Comparison of ENCODE assay signal across 24 cellular contexts in the genomic region with DNA sequence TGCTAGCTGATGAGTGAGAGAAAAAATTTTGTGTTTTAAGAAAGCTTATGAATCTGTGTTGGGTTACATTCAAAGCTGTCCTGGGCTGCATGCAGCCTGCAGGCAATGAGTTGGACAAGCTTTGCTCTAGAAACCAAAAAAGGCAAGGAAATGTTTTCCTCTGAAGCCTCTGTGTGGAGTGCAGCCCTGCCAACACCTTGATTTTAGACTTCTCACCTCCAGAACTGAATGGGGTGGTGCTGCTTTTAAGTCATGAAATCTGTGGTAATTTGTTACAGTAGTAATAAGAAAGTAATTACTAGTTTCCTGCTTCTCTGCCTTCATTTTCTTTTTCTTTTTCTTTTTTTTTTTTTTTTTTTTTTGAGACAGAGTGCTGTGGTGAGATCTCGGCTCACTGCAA. TPM values are rescaled to one million over a fixed set of nuclear protein-coding genes. Genes with fewer than 3 reads are reported as not detected.
DNase-seq lines count a peak whose midpoint lies in the region; ATAC-seq and TF ChIP-seq lines count a peak whose summit lies in the region.
"Had no signal": no experiment of that assay in that cellular context is flagged by ENCODE, and none has a peak within 500 bp of the region (broad histone marks: within the 10 kb centered on the region; RNA-seq: fewer than 3 reads in every experiment).

No MANE protein-coding gene starts in this region.

- no peak overlapping the region for H2AFZ ChIP-seq in PC-9
- H2AFZ ChIP-seq: hepatocyte, parathyroid adenoma had no signal

- peak overlapping the region; percentile 32 for H3K27ac Mint-ChIP-seq in activated CD4-positive, alpha-beta memory T cell treated with anti-CD3 and anti-CD28 coated beads, Interleukin-2, amount 10 ng/mL, durations not matched to agents 7 days and 5 days
- peak overlapping the region; percentile 52 for H3K27ac Mint-ChIP-seq in activated naive CD8-positive, alpha-beta T cell treated with anti-CD3 and anti-CD28 coated beads, Interleukin-2, amount 50 U/mL, for 24 hours
- H3K27ac Mint-ChIP-seq in stimulated activated naive CD8-positive, alpha-beta T cell treated with anti-CD3 and anti-CD28 coated beads, Interleukin-15, amount 100 ng/mL, for 72 hours = peak overlapping the region; percentile 59 to 90
- H3K27ac Mint-ChIP-seq: mesothelial cell of epicardium; stimulated activated naive B cell treated with anti-CD40 and anti-IgM and Interleukin-4, amounts not matched to agents 10 μg/mL and 1 μg/mL and 100 μg/mL, for 72 hours had no signal

- POLR2A ChIA-PET in activated CD4-positive, alpha-beta memory T cell treated with anti-CD3 and anti-CD28 coated beads, Interleukin-2, amount 10 ng/mL, durations not matched to agents 7 days and 5 days (lab: Charles Lee) = interaction anchor here (1.2 to 4.5 kb wide), 7 partner anchors 19 to 112 kb away, joined by 3 to 28 read pairs (median 4); partner anchors contain the start of gene CYTIP
- POLR2A ChIA-PET in PC-9 (lab: Charles Lee; ENCODE audit: unreplicated experiment) = no interaction called here
- POLR2A ChIA-PET in HEK293T (lab: Yijun Ruan, JAX) = no interaction called here

- H3K36me3 Mint-ChIP-seq in activated CD4-positive, alpha-beta memory T cell treated with anti-CD3 and anti-CD28 coated beads, Interleukin-2, amount 10 ng/mL, durations not matched to agents 7 days and 5 days (ENCODE audit: low read depth) = peaks cover 10% of the 10 kb centered on the region
- no peaks in the 10 kb centered on the region for H3K36me3 Mint-ChIP-seq in activated naive CD8-positive, alpha-beta T cell treated with anti-CD3 and anti-CD28 coated beads, Interleukin-2, amount 50 U/mL, for 24 hours (ENCODE audit: low read depth)
- H3K36me3 Mint-ChIP-seq: mesothelial cell of epicardium had no signal

- H3K9me3 Mint-ChIP-seq in activated CD4-positive, alpha-beta memory T cell treated with anti-CD3 and anti-CD28 coated beads, Interleukin-2, amount 10 ng/mL, durations not matched to agents 7 days and 5 days = no peaks in the 10 kb centered on the region
- H3K9me3 Mint-ChIP-seq in activated naive CD8-positive, alpha-beta T cell treated with anti-CD3 and anti-CD28 coated beads, Interleukin-2, amount 50 U/mL, for 24 hours = no peaks in the 10 kb centered on the region
- no peaks in the 10 kb centered on the region for H3K9me3 Mint-ChIP-seq in stimulated activated naive CD8-positive, alpha-beta T cell treated with anti-CD3 and anti-CD28 coated beads, Interleukin-15, amount 100 ng/mL, for 72 hours
- H3K9me3 Mint-ChIP-seq: mesothelial cell of epicardium; stimulated activated naive B cell treated with anti-CD40 and anti-IgM and Interleukin-4, amounts not matched to agents 10 μg/mL and 1 μg/mL and 100 μg/mL, for 72 hours had no signal

- H3K36me3 ChIP-seq in PC-9 (ENCODE audit: low read depth) = no peaks in the 10 kb centered on the region
- H3K36me3 ChIP-seq: HAP-1, left lung, MG63, right lobe of liver, SJCRH30, thyroid gland had no signal

- H3K4me1 Mint-ChIP-seq in activated CD4-positive, alpha-beta memory T cell treated with anti-CD3 and anti-CD28 coated beads, Interleukin-2, amount 10 ng/mL, durations not matched to agents 7 days and 5 days = peaks cover 64% of the 10 kb centered on the region
- H3K4me1 Mint-ChIP-seq in activated naive CD8-positive, alpha-beta T cell treated with anti-CD3 and anti-CD28 coated beads, Interleukin-2, amount 50 U/mL, for 24 hours = peaks cover 84% of the 10 kb centered on the region
- peaks cover 92% of the 10 kb centered on the region for H3K4me1 Mint-ChIP-seq in stimulated activated naive CD8-positive, alpha-beta T cell treated with anti-CD3 and anti-CD28 coated beads, Interleukin-15, amount 100 ng/mL, for 72 hours

- H3F3A ChIP-seq in PC-9 (ENCODE audit: insufficient read depth, low read depth) = no peaks in the 10 kb centered on the region

- H3K27me3 Mint-ChIP-seq in activated CD4-positive, alpha-beta memory T cell treated with anti-CD3 and anti-CD28 coated beads, Interleukin-2, amount 10 ng/mL, durations not matched to agents 7 days and 5 days = no peaks in the 10 kb centered on the region
- no peaks in the 10 kb centered on the region for H3K27me3 Mint-ChIP-seq in activated naive CD8-positive, alpha-beta T cell treated with anti-CD3 and anti-CD28 coated beads, Interleukin-2, amount 50 U/mL, for 24 hours
- H3K27me3 Mint-ChIP-seq in stimulated activated naive CD8-positive, alpha-beta T cell treated with anti-CD3 and anti-CD28 coated beads, Interleukin-15, amount 100 ng/mL, for 72 hours = no peaks in the 10 kb centered on the region
- H3K27me3 Mint-ChIP-seq: stimulated activated naive B cell treated with anti-CD40 and anti-IgM and Interleukin-4, amounts not matched to agents 10 μg/mL and 1 μg/mL and 100 μg/mL, for 72 hours had no signal

- H3K4me3 ChIP-seq in PC-9 = no peak overlapping the region
- H3K4me3 ChIP-seq: HAP-1, hepatocyte, left lung, MG63, right lobe of liver, SJCRH30, thyroid gland had no signal

- H4K20me1 ChIP-seq in PC-9 (ENCODE audit: insufficient read depth) = no peaks in the 10 kb centered on the region

- H3K27ac ChIP-seq in PC-9 = no peak overlapping the region
- H3K27ac ChIP-seq: foreskin keratinocyte, hepatocyte, left lung, parathyroid adenoma, right lobe of liver, SJCRH30, thyroid gland had no signal

- no peaks in the 10 kb centered on the region for H3K9me3 ChIP-seq in PC-9 (ENCODE audit: insufficient read depth, low read depth)
- H3K9me3 ChIP-seq: HAP-1, left lung, MG63, right lobe of liver, SJCRH30, thyroid gland had no signal

- no peaks in the 10 kb centered on the region for H3K27me3 ChIP-seq in PC-9 (ENCODE audit: insufficient read depth, low read depth)
- H3K27me3 ChIP-seq: foreskin keratinocyte, hepatocyte, left lung, MG63, right lobe of liver, SJCRH30, thyroid gland had no signal

- BruUV-seq in PC-9 (replicated peaks; lab: Mats Ljungman, UMichigan) = no TSS peak

- ATAC-seq in activated naive CD8-positive, alpha-beta T cell treated with anti-CD3 and anti-CD28 coated beads, Interleukin-2, amount 50 U/mL, for 24 hours = no peak
- peak; percentile 46 for ATAC-seq in stimulated activated naive CD8-positive, alpha-beta T cell treated with anti-CD3 and anti-CD28 coated beads, Interleukin-15, amount 100 ng/mL, for 72 hours
- ATAC-seq: foreskin keratinocyte; left lung; right lobe of liver; stimulated activated naive B cell treated with anti-CD40 and anti-IgM and Interleukin-4, amounts not matched to agents 10 μg/mL and 1 μg/mL and 100 μg/mL, for 72 hours had no signal

- H3K4me3 Mint-ChIP-seq in activated CD4-positive, alpha-beta memory T cell treated with anti-CD3 and anti-CD28 coated beads, Interleukin-2, amount 10 ng/mL, durations not matched to agents 7 days and 5 days = no peak overlapping the region
- peak overlapping the region; percentile 0 for H3K4me3 Mint-ChIP-seq in activated naive CD8-positive, alpha-beta T cell treated with anti-CD3 and anti-CD28 coated beads, Interleukin-2, amount 50 U/mL, for 24 hours
- H3K4me3 Mint-ChIP-seq in stimulated activated naive CD8-positive, alpha-beta T cell treated with anti-CD3 and anti-CD28 coated beads, Interleukin-15, amount 100 ng/mL, for 72 hours = peak overlapping the region; percentile 56 to 73
- H3K4me3 Mint-ChIP-seq: mesothelial cell of epicardium; stimulated activated naive B cell treated with anti-CD40 and anti-IgM and Interleukin-4, amounts not matched to agents 10 μg/mL and 1 μg/mL and 100 μg/mL, for 72 hours had no signal

- H3K79me2 ChIP-seq in PC-9 (ENCODE audit: low read depth) = no peaks in the 10 kb centered on the region
- H3K79me2 ChIP-seq: hepatocyte, parathyroid adenoma had no signal

- CTCF ChIA-PET in activated CD4-positive, alpha-beta memory T cell treated with anti-CD3 and anti-CD28 coated beads, Interleukin-2, amount 10 ng/mL, durations not matched to agents 7 days and 5 days (lab: Charles Lee) = interaction anchor here (0.6 to 1.6 kb wide), 8 partner anchors 29 to 162 kb away, joined by 3 to 5 read pairs (median 3); no protein-coding TSS in a partner anchor
- CTCF ChIA-PET in PC-9 (lab: Charles Lee) = no interaction called here
- CTCF ChIA-PET in HEK293T (lab: Yijun Ruan, JAX) = no interaction called here

- DNase-seq in stimulated activated CD4-positive, alpha-beta T cell treated with anti-CD3 and anti-CD28 coated beads, Interleukin-1b, Interleukin-23, amount 100 ng/mL, for 48 hours = peak; percentile 24
- no peak for DNase-seq in stimulated activated CD4-positive, alpha-beta T cell treated with anti-CD3 and anti-CD28 coated beads, Interleukin-4, amount 100 ng/mL, for 1 hour
- no peak for DNase-seq in activated CD4-positive, alpha-beta memory T cell treated with anti-CD3 and anti-CD28 coated beads, Interleukin-2, amount 10 ng/mL, durations not matched to agents 7 days and 5 days
- no peak for DNase-seq in activated naive CD8-positive, alpha-beta T cell treated with anti-CD3 and anti-CD28 coated beads, Interleukin-2, amount 50 U/mL, for 24 hours
- peak in 1 of 2 donors; percentile 31 for DNase-seq in stimulated activated naive CD8-positive, alpha-beta T cell treated with anti-CD3 and anti-CD28 coated beads, Interleukin-15, amount 100 ng/mL, for 72 hours
- DNase-seq in PC-9 = no peak
- no peak for DNase-seq in HEK293T (ENCODE audit: extremely low spot score)
- DNase-seq in COR-L47 (lab: John Stamatoyannopoulos, UW) = no peak
- DNase-seq: effector CD4-positive, alpha-beta T cell; foreskin keratinocyte; GF-D8; left lung; MG63; NCI-H1417 treated with DMSO at 0.1 percent for 48 hours; NCI-H2107; right lobe of liver; stimulated activated naive B cell treated with anti-CD40 and anti-IgM and Interleukin-4, amounts not matched to agents 10 μg/mL and 1 μg/mL and 100 μg/mL, for 72 hours; thyroid gland had no signal

- H3K4me1 ChIP-seq in PC-9 (replicated peaks; ENCODE audit: insufficient read depth) = no peaks in the 10 kb centered on the region
- H3K4me1 ChIP-seq: foreskin keratinocyte, parathyroid adenoma, SJCRH30, thyroid gland had no signal

- H3K4me2 ChIP-seq in PC-9 = no peak overlapping the region
- H3K4me2 ChIP-seq: hepatocyte had no signal

- no peaks in the 10 kb centered on the region for H3K9me2 ChIP-seq in PC-9 (ENCODE audit: insufficient read depth)

- TF ChIP-seq CTCF in PC-9 (conservative IDR thresholded peaks at IDR 0.05) = no peak

- intact Hi-C loops in PC-9 (cut with micrococcal nuclease; ENCODE audit: unreplicated experiment) = loop anchor here (2.0 kb wide), 1 partner anchor 19 kb away; no protein-coding TSS in a partner anchor

TF ChIP-seq in HEK293T, 16 proteins besides CTCF, POLR2A, EP300 and RAD21 (continues in another document):
- TF ChIP-seq FOXK2 (IDR thresholded peaks at IDR 0.05) (no peak), PKNOX1 (IDR thresholded peaks at IDR 0.05) (no peak)

RNA-seq across cellular contexts. Expression of gene ERMN, which starts 6.1 kb away (rescaled TPM):
- total RNA-seq in activated CD4-positive, alpha-beta memory T cell treated with anti-CD3 and anti-CD28 coated beads, Interleukin-2, amount 10 ng/mL, durations not matched to agents 7 days and 5 days = 1 to 10 TPM; 3.1 to 3.5 TPM
- not detected in 2 replicates for total RNA-seq in PC-9 (2021)
- total RNA-seq: foreskin keratinocyte, mesothelial cell of epicardium, NCI-H460, SJCRH30 had no signal
